In genomic region chr4:145566086-145566708, GRCh38 we compare ENCODE assay signal across 22 cellular contexts. TPM values are rescaled to one million over a fixed set of nuclear protein-coding genes. Genes with fewer than 3 reads are reported as not detected.
DNase-seq lines count a peak whose midpoint lies in the region; ATAC-seq, FAIRE-seq and TF ChIP-seq lines count a peak whose summit lies in the region.
"Had no signal": no experiment of that assay in that cellular context is flagged by ENCODE, and none has a peak within 500 bp of the region (broad histone marks: within the 10 kb centered on the region; RNA-seq: fewer than 3 reads in every experiment).

No MANE protein-coding gene starts in this region.

- peak overlapping the region; percentile 95 for H3K14ac ChIP-seq in neuronal stem cell (ENCODE audit: low read length)

- peak overlapping the region; percentile 71 for H3K23ac ChIP-seq in neuronal stem cell (ENCODE audit: low read depth, low read length, poor library complexity)

- no peak for ATAC-seq in Right ventricle myocardium inferior
- no peak for ATAC-seq in left ventricle myocardium superior
- ATAC-seq in esophagus mucosa = peak; percentile 29
- ATAC-seq in upper lobe of right lung = peak; percentile 24

- no peak overlapping the region for H3K4me3 ChIP-seq in neuronal stem cell (ENCODE audit: low read length in 2 of 2)
- H3K4me3 ChIP-seq in upper lobe of right lung = no peak overlapping the region
- H3K4me3 ChIP-seq: SJSA1 had no signal

- peak overlapping the region; percentile 87 for H4K8ac ChIP-seq in neuronal stem cell (ENCODE audit: low read depth, low read length)

- H2BK12ac ChIP-seq in neuronal stem cell (ENCODE audit: low read length) = no peak overlapping the region

- CTCF ChIA-PET in HEK293T (lab: Yijun Ruan, JAX) = interaction anchor here (1.1 kb wide), 1 partner anchor 9 kb away, joined by 3 read pairs; no protein-coding TSS in a partner anchor

- no peak overlapping the region for H2BK5ac ChIP-seq in neuronal stem cell (ENCODE audit: low read length)

- no peak overlapping the region for H3K27ac ChIP-seq in neuronal stem cell (replicated peaks; ENCODE audit: low read length)
- H3K27ac ChIP-seq in upper lobe of right lung = no peak overlapping the region
- H3K27ac ChIP-seq: C4-2B, SJSA1 had no signal

- peak overlapping the region; percentile 3 for H4K91ac ChIP-seq in neuronal stem cell (ENCODE audit: low read depth, low read length, poor library complexity)

- peaks cover 0 to 6% of the 10 kb centered on the region in 2 donors for H3K36me3 ChIP-seq in neuronal stem cell (replicated peaks in 1 of 2; ENCODE audit: control insufficient read depth in 2 of 2, insufficient read depth in 2 of 2, low read length in 2 of 2)
- no peaks in the 10 kb centered on the region for H3K36me3 ChIP-seq in upper lobe of right lung
- H3K36me3 ChIP-seq: SJSA1 had no signal

- FAIRE-seq in H54 (lab: Jason Lieb, UNC) = no peak
- FAIRE-seq: GM19239, HTR-8/SVneo, RCC 7860 had no signal

- H3K79me1 ChIP-seq in neuronal stem cell (ENCODE audit: low read depth, low read length) = no peaks in the 10 kb centered on the region

- peak overlapping the region; percentile 65 for H3K9ac ChIP-seq in neuronal stem cell (ENCODE audit: low read depth, low read length, poor library complexity)

- H2AK5ac ChIP-seq in neuronal stem cell (ENCODE audit: low read depth, low read length) = peak overlapping the region; percentile 4

- TF ChIP-seq CTCF in upper lobe of right lung (IDR thresholded peaks at IDR 0.05) = no peak

- no peak for TF ChIP-seq POLR2A in H54 (IDR thresholded peaks at IDR 0.05; ENCODE audit: low read depth, low read length)

- intact Hi-C loops in Right ventricle myocardium inferior (cut with DNase I) (no loop called here), left ventricle myocardium superior (cut with micrococcal nuclease) (no loop called here), upper lobe of right lung (cut with DNase I) (no loop called here)

- no peaks in the 10 kb centered on the region for H3K4me1 ChIP-seq in neuronal stem cell (ENCODE audit: control insufficient read depth in 2 of 2, insufficient read depth in 1 of 2, low read depth in 1 of 2, low read length in 2 of 2)
- no peaks in the 10 kb centered on the region for H3K4me1 ChIP-seq in upper lobe of right lung
- H3K4me1 ChIP-seq: SJSA1 had no signal

- H2BK15ac ChIP-seq in neuronal stem cell (ENCODE audit: low read length) = no peak overlapping the region

- no peak overlapping the region for H2AFZ ChIP-seq in neuronal stem cell (ENCODE audit: low read length)

- WGBS in neuronal stem cell (ENCODE audit: extremely low coverage in 2 of 2, insufficient read length in 2 of 2, insufficient replicate concordance in 1 of 2), 2 donors = no CpG with 5 or more reads among the region's 5 CpGs

- peaks cover 3 to 19% of the 10 kb centered on the region in 2 donors for H3K9me3 ChIP-seq in neuronal stem cell (replicated peaks in 1 of 2; ENCODE audit: control insufficient read depth in 2 of 2, insufficient read depth in 1 of 2, low read depth in 1 of 2, low read length in 2 of 2)
- no peaks in the 10 kb centered on the region for H3K9me3 ChIP-seq in upper lobe of right lung

- H2BK120ac ChIP-seq in neuronal stem cell (ENCODE audit: low read depth, low read length) = no peak overlapping the region

- no peaks in the 10 kb centered on the region for H3K27me3 ChIP-seq in neuronal stem cell (ENCODE audit: control insufficient read depth in 3 of 3, insufficient read depth in 3 of 3, low read depth in 1 of 3, low read length in 3 of 3)
- H3K27me3 ChIP-seq in upper lobe of right lung = no peaks in the 10 kb centered on the region
- H3K27me3 ChIP-seq: SJSA1 had no signal

- POLR2A ChIA-PET in HEK293T (lab: Yijun Ruan, JAX) = no interaction called here

- peak overlapping the region; percentile 80 for H3K4ac ChIP-seq in neuronal stem cell (ENCODE audit: low read length)

- no peak overlapping the region for H3K4me2 ChIP-seq in neuronal stem cell (ENCODE audit: insufficient read depth, low read length, poor library complexity, severe bottlenecking)

- no peak overlapping the region for H3K18ac ChIP-seq in neuronal stem cell (ENCODE audit: low read length)

- DNase-seq in Right ventricle myocardium inferior (ENCODE audit: missing footprints) (peak; percentile 41), left ventricle myocardium superior (no peak), neuronal stem cell (ENCODE audit: low spot score) (no peak), upper lobe of right lung (no peak), UCSD-AML1 (lab: John Stamatoyannopoulos, UW; ENCODE audit: unreplicated experiment) (no peak), H54 (ENCODE audit: insufficient read length, low spot score) (no peak), HEK293T (ENCODE audit: extremely low spot score) (no peak)
- DNase-seq: 8988T, GDM1, IMR-90, MV-4-11, NCI-H1105 treated with DMSO at 0.1 percent for 48 hours, NCI-H1694 treated with DMSO at 0.1 percent for 48 hours, NCI-H2081 treated with DMSO at 0.1 percent for 48 hours, NCI-H2171 treated with DMSO at 0.1 percent for 48 hours, NCI-H524 treated with DMSO at 0.1 percent for 48 hours had no signal

TF ChIP-seq in HEK293T, 16 proteins besides CTCF, POLR2A, EP300 and RAD21:
- TF ChIP-seq BHLHE40 (IDR thresholded peaks at IDR 0.05; ENCODE audit: borderline replicate concordance) = no peak
- no peak for TF ChIP-seq ARNT (IDR thresholded peaks at IDR 0.05)
- TF ChIP-seq ZNF384 (IDR thresholded peaks at IDR 0.05) = no peak
- TF ChIP-seq NFRKB (IDR thresholded peaks at IDR 0.05) = no peak
- no peak for TF ChIP-seq FOXM1 (IDR thresholded peaks at IDR 0.05; ENCODE audit: borderline replicate concordance)
- no peak for TF ChIP-seq L3MBTL2 (conservative IDR thresholded peaks at IDR 0.05)
- no peak for TF ChIP-seq FOXA1 (IDR thresholded peaks at IDR 0.05)
- TF ChIP-seq CTBP1 (IDR thresholded peaks at IDR 0.05; ENCODE audit: borderline replicate concordance) = no peak

RNA-seq across cellular contexts. Expression of gene MMAA, which starts 53.0 kb away (rescaled TPM):
- total RNA-seq in Right ventricle myocardium inferior = 8.5 TPM
- 8.6 TPM for total RNA-seq in left ventricle myocardium superior
- 7.6 TPM for total RNA-seq in esophagus mucosa
- 2.2 TPM for polyA plus RNA-seq in neuronal stem cell (2013, experiment 1 of 2)
- polyA plus RNA-seq in neuronal stem cell (2013, experiment 2 of 2) = 2.5 TPM
- 11.9 TPM for total RNA-seq in upper lobe of right lung

Comparison
In these comparisons a context has a peak if more than half of its experiments do, and no peak if none do; other contexts are left out.
1. ATAC-seq: peak in esophagus mucosa (single experiment) and upper lobe of right lung (single experiment); none in Right ventricle myocardium inferior (single experiment) and left ventricle myocardium superior (single experiment).